In genomic region chr1:50972766-50973165, GRCh38 we compare ENCODE assay signal across 10 cellular contexts. TPM values are rescaled to one million over a fixed set of nuclear protein-coding genes. Genes with fewer than 3 reads are reported as not detected.
A peak's percentile ranks its signal among the peaks of the same experiment; 100 is the strongest.
DNase-seq lines count a peak whose midpoint lies in the region; ATAC-seq and TF ChIP-seq lines count a peak whose summit lies in the region.
"Had no signal": no experiment of that assay in that cellular context is flagged by ENCODE, and none has a peak within 500 bp of the region (broad histone marks: within the 10 kb centered on the region; RNA-seq: fewer than 3 reads in every experiment).

No MANE protein-coding gene starts in this region.

- H3K27me3 ChIP-seq in gastroesophageal sphincter, result no peaks in the 10 kb centered on the region

- TF ChIP-seq CTCF in AG10803 (conservative IDR thresholded peaks at IDR 0.05; ENCODE audit: low read length) (no peak), GM12864 (IDR thresholded peaks at IDR 0.05; ENCODE audit: low read depth, low read length, missing control alignments) (no peak), gastroesophageal sphincter (IDR thresholded peaks at IDR 0.05) (no peak)

- H3K27ac ChIP-seq in gastroesophageal sphincter, result peak overlapping the region in 3 of 4 donors; percentile 27 to 98 (median 98)

- H3K4me1 ChIP-seq in gastroesophageal sphincter, result peaks cover 0 to 50% (median 0%) of the 10 kb centered on the region in 3 donors

- ATAC-seq in gastroesophageal sphincter, result no peak
- ATAC-seq in GM21423 (IDR thresholded peaks at IDR 0.05; ENCODE audit: unreplicated experiment), result no peak

- no peak for TF ChIP-seq EP300 in gastroesophageal sphincter (IDR thresholded peaks at IDR 0.05)

- H3K9me3 ChIP-seq in gastroesophageal sphincter, result no peaks in the 10 kb centered on the region

- TF ChIP-seq POLR2A in gastroesophageal sphincter (IDR thresholded peaks at IDR 0.05), result no peak

- WGBS in gastroesophageal sphincter (ENCODE audit: low coverage in 1 of 2), 2 donors, result 7 to 23% methylated on average over 1 of the region's 1 CpG

- no peak for DNase-seq in AG10803 (ENCODE audit: low read depth)
- no peak for DNase-seq in GM12864 (ENCODE audit: low read depth)
- peak; percentile 50 for DNase-seq in OCI-M1 (lab: John Stamatoyannopoulos, UW)
- no peak for DNase-seq in anterior cingulate cortex (lab: John Stamatoyannopoulos, UW)
- no peak for DNase-seq in cerebellum (ENCODE audit: low spot score)
- no peak for DNase-seq in HK-2 (ENCODE audit: unreplicated experiment)
- DNase-seq: aorta, T-helper 9 cell had no signal

- H3K4me3 ChIP-seq in AG10803 (ENCODE audit: low read length), result peak overlapping the region; percentile 95
- peak overlapping the region; percentile 41 for H3K4me3 ChIP-seq in GM12864 (ENCODE audit: low read depth, low read length)
- H3K4me3 ChIP-seq in gastroesophageal sphincter, result peak overlapping the region; percentile 7 to 69

- H3K36me3 ChIP-seq in gastroesophageal sphincter, result no peaks in the 10 kb centered on the region

RNA-seq across cellular contexts. Expression of gene CDKN2C, which starts 2.7 kb away (rescaled TPM):
- total RNA-seq in gastroesophageal sphincter (10 to 100 TPM; 21.1 to 52.1 (median 38.8) TPM), cerebellum (6.2 TPM)

RNA-seq across cellular contexts. Expression of gene FAF1, which starts 12.7 kb away (rescaled TPM):
- total RNA-seq in gastroesophageal sphincter, result 10 to 100 TPM; 60.4 to 89.0 (median 67.8) TPM
- total RNA-seq in cerebellum, result 30.0 TPM

Comparison
In these comparisons a context has a peak if more than half of its experiments do, and no peak if none do; other contexts are left out.
1. H3K4me3 ChIP-seq: peak in every context shown above with its lines; median percentile 95 in AG10803; 41 in GM12864; 38 in gastroesophageal sphincter.